In genomic region chr5:180860887-180861822, GRCh38 we compare ENCODE assay signal across 8 cellular contexts. TPM values are rescaled to one million over a fixed set of nuclear protein-coding genes. Genes with fewer than 3 reads are reported as not detected.
A peak's percentile ranks its signal among the peaks of the same experiment; 100 is the strongest.
DNase-seq lines count a peak whose midpoint lies in the region; ATAC-seq and TF ChIP-seq lines count a peak whose summit lies in the region.

ZFP62 (minus strand) TSS chr5:180861276; CDS start chr5:180861219, 57 bp downstream.

- peak; percentile 92 for ATAC-seq in DND-41 (ENCODE audit: insufficient read depth, low read depth)
- ATAC-seq in GM21825 (IDR thresholded peaks at IDR 0.05; ENCODE audit: unreplicated experiment): peak; percentile 90
- peak; percentile 92 for ATAC-seq in naive thymus-derived CD4-positive, alpha-beta T cell
- ATAC-seq in stimulated activated memory B cell treated with anti-CD40 and anti-IgM and Interleukin-4, amounts not matched to agents 10 μg/mL and 1 μg/mL and 100 μg/mL, for 72 hours: peak; percentile 95

- H3K9me3 ChIP-seq in DND-41 (ENCODE audit: insufficient read depth, low read length, severe bottlenecking): no peaks in the 10 kb centered on the region
- H3K9me3 ChIP-seq in KOPT-K1 (ENCODE audit: insufficient read depth, low read length, poor library complexity, severe bottlenecking): no peaks in the 10 kb centered on the region
- no peaks in the 10 kb centered on the region for H3K9me3 ChIP-seq in naive thymus-derived CD4-positive, alpha-beta T cell (ENCODE audit: control insufficient read depth in 2 of 3, low read length in 3 of 3)

- H3K4me2 ChIP-seq in DND-41 (ENCODE audit: insufficient read depth, low read length): peak within 1 kb of the TSS; percentile 95

- H3K9ac ChIP-seq in DND-41 (ENCODE audit: low read depth, low read length): peak within 1 kb of the TSS; percentile 100

- H3K27ac Mint-ChIP-seq in naive thymus-derived CD4-positive, alpha-beta T cell: peak within 1 kb of the TSS; percentile 82 to 96 (median 94)
- peak within 1 kb of the TSS; percentile 94 for H3K27ac Mint-ChIP-seq in stimulated activated memory B cell treated with anti-CD40 and anti-IgM and Interleukin-4, amounts not matched to agents 10 μg/mL and 1 μg/mL and 100 μg/mL, for 72 hours

- peaks cover 3% of the 10 kb centered on the region for H3K27me3 ChIP-seq in DND-41 (ENCODE audit: insufficient read depth, low read length, poor library complexity)
- no peaks in the 10 kb centered on the region for H3K27me3 ChIP-seq in naive thymus-derived CD4-positive, alpha-beta T cell (ENCODE audit: control insufficient read depth in 2 of 2, insufficient read depth in 2 of 2, low read length in 2 of 2)

- H3K36me3 Mint-ChIP-seq in naive thymus-derived CD4-positive, alpha-beta T cell: peaks cover under 1 to 19% (median under 1%) of the 10 kb centered on the region in 5 donors
- H3K36me3 Mint-ChIP-seq in stimulated activated memory B cell treated with anti-CD40 and anti-IgM and Interleukin-4, amounts not matched to agents 10 μg/mL and 1 μg/mL and 100 μg/mL, for 72 hours: peaks cover 22% of the 10 kb centered on the region

- H3K4me3 ChIP-seq in DND-41 (ENCODE audit: low read depth in 1 of 2, low read length in 2 of 2): peak within 1 kb of the TSS; percentile 95 to 99
- H3K4me3 ChIP-seq in naive thymus-derived CD4-positive, alpha-beta T cell (ENCODE audit: low read length): peak within 1 kb of the TSS; percentile 100

- H3K4me1 Mint-ChIP-seq in naive thymus-derived CD4-positive, alpha-beta T cell: peaks cover 19 to 32% (median 24%) of the 10 kb centered on the region in 7 donors
- peaks cover 31% of the 10 kb centered on the region for H3K4me1 Mint-ChIP-seq in stimulated activated memory B cell treated with anti-CD40 and anti-IgM and Interleukin-4, amounts not matched to agents 10 μg/mL and 1 μg/mL and 100 μg/mL, for 72 hours

- POLR2A ChIA-PET in naive thymus-derived CD4-positive, alpha-beta T cell (lab: Charles Lee): interaction anchor here (0.7 to 5.8 kb wide), 12 partner anchors 9 to 72 kb away, joined by 3 to 44 read pairs (median 5); partner anchors contain the start of gene MGAT1

- H3K9me3 Mint-ChIP-seq in naive thymus-derived CD4-positive, alpha-beta T cell: no peaks in the 10 kb centered on the region
- H3K9me3 Mint-ChIP-seq in stimulated activated memory B cell treated with anti-CD40 and anti-IgM and Interleukin-4, amounts not matched to agents 10 μg/mL and 1 μg/mL and 100 μg/mL, for 72 hours: no peaks in the 10 kb centered on the region

- peaks cover 34% of the 10 kb centered on the region for H3K36me3 ChIP-seq in DND-41 (ENCODE audit: insufficient read depth, low read length)
- peaks cover 25% of the 10 kb centered on the region for H3K36me3 ChIP-seq in KOPT-K1 (ENCODE audit: insufficient read depth, low read length)
- H3K36me3 ChIP-seq in naive thymus-derived CD4-positive, alpha-beta T cell (ENCODE audit: control insufficient read depth in 2 of 3, insufficient read depth in 3 of 3, low read length in 3 of 3): peaks cover 0 to 7% (median 0%) of the 10 kb centered on the region in 3 experiments

- peaks cover 0 to 10% (median 0%) of the 10 kb centered on the region in 5 donors for H3K27me3 Mint-ChIP-seq in naive thymus-derived CD4-positive, alpha-beta T cell
- no peaks in the 10 kb centered on the region for H3K27me3 Mint-ChIP-seq in stimulated activated memory B cell treated with anti-CD40 and anti-IgM and Interleukin-4, amounts not matched to agents 10 μg/mL and 1 μg/mL and 100 μg/mL, for 72 hours

- DNase-seq in DND-41: peak; percentile 90
- peak; percentile 91 for DNase-seq in RKO (ENCODE audit: low spot score)
- peak; percentile 83 for DNase-seq in activated T-helper 1 cell treated with Interleukin-2 at 50 U/mL for 16 hours (ENCODE audit: low read depth)
- DNase-seq in fibroblast of gingiva (ENCODE audit: low read depth): peak; percentile 91
- DNase-seq in naive thymus-derived CD4-positive, alpha-beta T cell: peak; percentile 66 to 90 (median 82)

- peak within 1 kb of the TSS; percentile 88 to 96 (median 91) for H3K4me3 Mint-ChIP-seq in naive thymus-derived CD4-positive, alpha-beta T cell
- H3K4me3 Mint-ChIP-seq in stimulated activated memory B cell treated with anti-CD40 and anti-IgM and Interleukin-4, amounts not matched to agents 10 μg/mL and 1 μg/mL and 100 μg/mL, for 72 hours: peak within 1 kb of the TSS; percentile 97

- H3K79me2 ChIP-seq in DND-41 (ENCODE audit: insufficient read depth, low read length): peaks cover 45% of the 10 kb centered on the region

- no peaks in the 10 kb centered on the region for H4K20me1 ChIP-seq in DND-41 (ENCODE audit: insufficient read depth, low read length)

- intact Hi-C loops in naive thymus-derived CD4-positive, alpha-beta T cell (cut with micrococcal nuclease): loop anchor here (1.0 to 10.0 kb wide), 17 partner anchors 8 to 401 kb away; partner anchors contain the start of genes TRIM41 (in 2 of the 2), CNOT6 (in 1 of the 2), RACK1 (in 1 of the 2) and TRIM52 (in 1 of the 2)

- CTCF ChIA-PET in naive thymus-derived CD4-positive, alpha-beta T cell (lab: Charles Lee): interaction anchor here (1.3 to 2.1 kb wide), 2 partner anchors 11 to 30 kb away, joined by 3 to 8 read pairs; no protein-coding TSS in a partner anchor

- TF ChIP-seq CTCF in DND-41 (IDR thresholded peaks at IDR 0.05; ENCODE audit: borderline replicate concordance, extremely low read depth, low read length, poor library complexity, severe bottlenecking): no peak

- peak within 1 kb of the TSS; percentile 99 for H2AFZ ChIP-seq in DND-41 (ENCODE audit: low read depth, low read length)

- H3K4me1 ChIP-seq in DND-41 (ENCODE audit: insufficient read depth, low read length): peaks cover 29% of the 10 kb centered on the region
- H3K4me1 ChIP-seq in naive thymus-derived CD4-positive, alpha-beta T cell (ENCODE audit: control insufficient read depth in 2 of 2, insufficient read depth in 2 of 2, low read length in 2 of 2): peaks cover 8 to 9% of the 10 kb centered on the region in 2 donors

- H3K27ac ChIP-seq in DND-41 (ENCODE audit: low read length) (peak within 1 kb of the TSS; percentile 97), KOPT-K1 (ENCODE audit: low read depth, low read length, poor library complexity, severe bottlenecking) (peak within 1 kb of the TSS; percentile 87)
- peak within 1 kb of the TSS; percentile 83 for H3K27ac ChIP-seq in naive thymus-derived CD4-positive, alpha-beta T cell (ENCODE audit: low read depth, low read length)

RNA-seq across cellular contexts. Expression of gene ZFP62, which starts in this region (rescaled TPM):
- 10 to 100 TPM; 25.9 to 80.4 (median 36.4) TPM for total RNA-seq in naive thymus-derived CD4-positive, alpha-beta T cell
- 10 to 100 TPM; 24.9 to 28.6 TPM for polyA plus RNA-seq in naive thymus-derived CD4-positive, alpha-beta T cell

Comparison
In these comparisons a context has a peak if more than half of its experiments do, and no peak if none do; other contexts are left out.
1. Peak in every context shown above with its lines: DNase-seq, ATAC-seq, H3K4me3 ChIP-seq and H3K27ac ChIP-seq.